In genomic region chr22:39520054-39520873, GRCh38 we compare ENCODE assay signal across 8 cellular contexts. TPM values are rescaled to one million over a fixed set of nuclear protein-coding genes. Genes with fewer than 3 reads are reported as not detected.
DNase-seq lines count a peak whose midpoint lies in the region; ATAC-seq and TF ChIP-seq lines count a peak whose summit lies in the region.

A gene with protein sequence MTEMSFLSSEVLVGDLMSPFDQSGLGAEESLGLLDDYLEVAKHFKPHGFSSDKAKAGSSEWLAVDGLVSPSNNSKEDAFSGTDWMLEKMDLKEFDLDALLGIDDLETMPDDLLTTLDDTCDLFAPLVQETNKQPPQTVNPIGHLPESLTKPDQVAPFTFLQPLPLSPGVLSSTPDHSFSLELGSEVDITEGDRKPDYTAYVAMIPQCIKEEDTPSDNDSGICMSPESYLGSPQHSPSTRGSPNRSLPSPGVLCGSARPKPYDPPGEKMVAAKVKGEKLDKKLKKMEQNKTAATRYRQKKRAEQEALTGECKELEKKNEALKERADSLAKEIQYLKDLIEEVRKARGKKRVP (plus strand): TSS chr22:39520562. CDS start chr22:39521446, 884 bp downstream.

- no peaks in the 10 kb centered on the region for H3K27me3 Mint-ChIP-seq in activated naive CD8-positive, alpha-beta T cell treated with anti-CD3 and anti-CD28 coated beads, Interleukin-2, amount 10 ng/mL, durations not matched to agents 7 days and 5 days
- H3K27me3 Mint-ChIP-seq in glutamatergic neuron (ENCODE audit: unreplicated experiment) = peaks cover 22% of the 10 kb centered on the region
- H3K27me3 Mint-ChIP-seq in osteocyte (ENCODE audit: unreplicated experiment) = no peaks in the 10 kb centered on the region

- peak within 1 kb of the TSS; percentile 90 for H3K27ac ChIP-seq in SU-DHL-6 (ENCODE audit: low read depth, low read length)
- H3K27ac ChIP-seq in thymus (ENCODE audit: low read depth) = peak within 1 kb of the TSS; percentile 98

- H3K4me1 ChIP-seq in thymus (ENCODE audit: control insufficient read depth, insufficient read depth, low read length) = peaks cover 20% of the 10 kb centered on the region

- DNase-seq in NCI-H128 (lab: John Stamatoyannopoulos, UW; ENCODE audit: unreplicated experiment) (peak; percentile 91), glutamatergic neuron (peak; percentile 93), osteocyte (ENCODE audit: extremely low spot score, unreplicated experiment) (peak; percentile 99)
- peak; percentile 92 for DNase-seq in activated naive CD8-positive, alpha-beta T cell treated with anti-CD3 and anti-CD28 coated beads, Interleukin-2, amount 10 ng/mL, durations not matched to agents 7 days and 5 days

- H3K9ac ChIP-seq in SU-DHL-6 (ENCODE audit: low read length) = peak within 1 kb of the TSS; percentile 99

- H3K9me3 ChIP-seq in SU-DHL-6 (ENCODE audit: insufficient read depth, low read length) (no peaks in the 10 kb centered on the region), thymus (ENCODE audit: control insufficient read depth) (no peaks in the 10 kb centered on the region)

- peak; percentile 78 for ATAC-seq in HG02678 (IDR thresholded peaks at IDR 0.05; ENCODE audit: unreplicated experiment)
- peak; percentile 94 for ATAC-seq in activated naive CD8-positive, alpha-beta T cell treated with anti-CD3 and anti-CD28 coated beads, Interleukin-2, amount 10 ng/mL, durations not matched to agents 7 days and 5 days (ENCODE audit: low read depth)

- no peaks in the 10 kb centered on the region for H3K9me3 Mint-ChIP-seq in activated naive CD8-positive, alpha-beta T cell treated with anti-CD3 and anti-CD28 coated beads, Interleukin-2, amount 10 ng/mL, durations not matched to agents 7 days and 5 days
- H3K9me3 Mint-ChIP-seq in glutamatergic neuron (ENCODE audit: unreplicated experiment) = peaks cover 14% of the 10 kb centered on the region
- no peaks in the 10 kb centered on the region for H3K9me3 Mint-ChIP-seq in osteocyte (ENCODE audit: unreplicated experiment)

- no peaks in the 10 kb centered on the region for H3K27me3 ChIP-seq in SU-DHL-6 (ENCODE audit: low read length)
- H3K27me3 ChIP-seq in thymus (ENCODE audit: control insufficient read depth, insufficient read depth) = no peaks in the 10 kb centered on the region

- peaks cover 11% of the 10 kb centered on the region; the same call in 1 of the 2 replicates for H4K20me1 ChIP-seq in SU-DHL-6 (ENCODE audit: low read depth, low read length)

- H2AFZ ChIP-seq in SU-DHL-6 (ENCODE audit: low read depth, low read length, severe bottlenecking) = peak within 1 kb of the TSS; percentile 73

- peak within 1 kb of the TSS; percentile 68 for H3K4me2 ChIP-seq in SU-DHL-6 (ENCODE audit: low read depth, low read length, poor library complexity, severe bottlenecking)

- TF ChIP-seq POLR2A in GM10847 (IDR thresholded peaks at IDR 0.05; ENCODE audit: extremely low read depth, insufficient read length) = peak; percentile 98

- peaks cover 19% of the 10 kb centered on the region for H3K36me3 ChIP-seq in SU-DHL-6 (ENCODE audit: low read length)
- peaks cover 26% of the 10 kb centered on the region for H3K36me3 ChIP-seq in thymus (ENCODE audit: control insufficient read depth, insufficient read depth)

- H3F3A ChIP-seq in SU-DHL-6 (ENCODE audit: insufficient read depth) = peaks cover 69% of the 10 kb centered on the region

- H3K36me3 Mint-ChIP-seq in activated naive CD8-positive, alpha-beta T cell treated with anti-CD3 and anti-CD28 coated beads, Interleukin-2, amount 10 ng/mL, durations not matched to agents 7 days and 5 days = peaks cover 47% of the 10 kb centered on the region
- H3K36me3 Mint-ChIP-seq in glutamatergic neuron (ENCODE audit: unreplicated experiment) (peaks cover 14% of the 10 kb centered on the region), osteocyte (ENCODE audit: unreplicated experiment) (peaks cover 41% of the 10 kb centered on the region)

- no peaks in the 10 kb centered on the region for H3K9me2 ChIP-seq in SU-DHL-6 (replicated peaks; ENCODE audit: insufficient read depth, low read length)

- H3K4me3 ChIP-seq in SU-DHL-6 (ENCODE audit: insufficient read depth, low read length, poor library complexity, severe bottlenecking) (peak within 1 kb of the TSS; percentile 87), thymus (ENCODE audit: low read length) (peak within 1 kb of the TSS; percentile 77)

- H3K4me3 Mint-ChIP-seq in activated naive CD8-positive, alpha-beta T cell treated with anti-CD3 and anti-CD28 coated beads, Interleukin-2, amount 10 ng/mL, durations not matched to agents 7 days and 5 days = peak within 1 kb of the TSS; percentile 96
- peak within 1 kb of the TSS; percentile 98 for H3K4me3 Mint-ChIP-seq in glutamatergic neuron (ENCODE audit: unreplicated experiment)
- peak within 1 kb of the TSS; percentile 92 for H3K4me3 Mint-ChIP-seq in osteocyte (ENCODE audit: unreplicated experiment)

- H3K4me1 Mint-ChIP-seq in activated naive CD8-positive, alpha-beta T cell treated with anti-CD3 and anti-CD28 coated beads, Interleukin-2, amount 10 ng/mL, durations not matched to agents 7 days and 5 days = peaks cover 58% of the 10 kb centered on the region
- H3K4me1 Mint-ChIP-seq in glutamatergic neuron (ENCODE audit: low read depth, unreplicated experiment) (peaks cover 24% of the 10 kb centered on the region), osteocyte (ENCODE audit: unreplicated experiment) (peaks cover 51% of the 10 kb centered on the region)

- H3K27ac Mint-ChIP-seq in activated naive CD8-positive, alpha-beta T cell treated with anti-CD3 and anti-CD28 coated beads, Interleukin-2, amount 10 ng/mL, durations not matched to agents 7 days and 5 days = peak within 1 kb of the TSS; percentile 99
- peak within 1 kb of the TSS; percentile 100 for H3K27ac Mint-ChIP-seq in glutamatergic neuron (ENCODE audit: unreplicated experiment)
- H3K27ac Mint-ChIP-seq in osteocyte (ENCODE audit: unreplicated experiment) = peak within 1 kb of the TSS; percentile 95

- no peak for TF ChIP-seq CTCF in SU-DHL-6 (IDR thresholded peaks at IDR 0.05; ENCODE audit: insufficient read depth, low read length, poor library complexity, severe bottlenecking)
- TF ChIP-seq CTCF in glutamatergic neuron (IDR thresholded peaks at IDR 0.05; ENCODE audit: partially characterized antibody, unreplicated experiment) = no peak
- TF ChIP-seq CTCF in osteocyte (IDR thresholded peaks at IDR 0.05) = no peak

- WGBS in thymus = under 1% methylated on average over 74 of the region's 74 CpGs

- peaks cover 38% of the 10 kb centered on the region for H3K79me2 ChIP-seq in SU-DHL-6 (ENCODE audit: insufficient read depth, low read length)

- POLR2A ChIA-PET in activated naive CD8-positive, alpha-beta T cell treated with anti-CD3 and anti-CD28 coated beads, Interleukin-2, amount 10 ng/mL, durations not matched to agents 7 days and 5 days (lab: Charles Lee) = interaction anchor here (0.6 to 4.7 kb wide), 39 partner anchors 10 to 881 kb away, joined by 3 to 80 read pairs (median 4); partner anchors contain the start of genes MIEF1, RPL3, RPS19BP1 and SYNGR1

RNA-seq across cellular contexts. Expression of the gene that starts here (rescaled TPM):
- 100 to 1,000 TPM; 413 to 424 TPM for total RNA-seq in activated naive CD8-positive, alpha-beta T cell treated with anti-CD3 and anti-CD28 coated beads, Interleukin-2, amount 10 ng/mL, durations not matched to agents 7 days and 5 days
- total RNA-seq in glutamatergic neuron (ENCODE audit: unreplicated experiment) (509 TPM), osteocyte (408 and 440 TPM in 2 replicates)
- 520 TPM for polyA plus RNA-seq in thymus

Comparison
In these comparisons a context has a peak if more than half of its experiments do, and no peak if none do; other contexts are left out.
1. Peak in every context shown above with its lines: DNase-seq, ATAC-seq, H3K4me3 ChIP-seq and H3K27ac ChIP-seq.